In genomic region chr9:133518193-133518592, GRCh38 we compare ENCODE assay signal across 21 cellular contexts. TPM values are rescaled to one million over a fixed set of nuclear protein-coding genes. Genes with fewer than 3 reads are reported as not detected.
"Had no signal": no experiment of that assay in that cellular context is flagged by ENCODE, and none has a peak within 500 bp of the region (broad histone marks: within the 10 kb centered on the region; RNA-seq: fewer than 3 reads in every experiment).

No MANE protein-coding gene starts in this region.

- H3K27me3 ChIP-seq: ovary, right lobe of liver had no signal

- H3K27ac ChIP-seq: esophagus muscularis mucosa, gastroesophageal sphincter, heart right ventricle, ovary, psoas muscle, right lobe of liver, WERI-Rb-1 had no signal

- H3K4me3 ChIP-seq: esophagus muscularis mucosa, gastroesophageal sphincter, heart right ventricle, ovary, psoas muscle, right lobe of liver had no signal

- H3K9me3 ChIP-seq: esophagus muscularis mucosa, gastroesophageal sphincter, heart right ventricle, ovary, psoas muscle, right lobe of liver had no signal

- ATAC-seq: activated naive CD4-positive, alpha-beta T cell treated with anti-CD3 and anti-CD28 coated beads, Interleukin-2, amount 50 U/mL, for 72 hours; gastroesophageal sphincter; heart right ventricle; left ventricle myocardium superior; psoas muscle; right lobe of liver; stimulated activated naive CD8-positive, alpha-beta T cell treated with anti-CD3 and anti-CD28 coated beads, Interleukin-15, amount 100 ng/mL, for 72 hours had no signal

- H3K4me1 ChIP-seq: psoas muscle had no signal

- DNase-seq: activated CD4-positive, alpha-beta T cell treated with anti-CD3 and anti-CD28 coated beads, Interleukin-2, amount 50 U/mL, for 48 hours; activated gamma-delta T cell treated with Interleukin-2 at 50 U/mL for 16 hours; effector CD4-positive, alpha-beta T cell; heart right ventricle; kidney glomerular epithelial cell; right lobe of liver; small intestine; stimulated activated CD4-positive, alpha-beta T cell treated with anti-CD3 and anti-CD28 coated beads, Interleukin-4, amount 100 ng/mL, for 1 hour; stimulated activated naive CD8-positive, alpha-beta T cell treated with anti-CD3 and anti-CD28 coated beads, Interleukin-15, amount 100 ng/mL, for 72 hours; trophoblast cell; WERI-Rb-1 had no signal

- H3K36me3 ChIP-seq: esophagus muscularis mucosa, gastroesophageal sphincter, heart right ventricle, ovary, right lobe of liver, WERI-Rb-1 had no signal

RNA-seq across cellular contexts. Expression of gene MYMK, which starts 6.6 kb away (rescaled TPM):
- total RNA-seq: activated naive CD4-positive, alpha-beta T cell treated with anti-CD3 and anti-CD28 coated beads, Interleukin-2, amount 50 U/mL, for 72 hours; bronchial epithelial cell; cerebellum; esophagus muscularis mucosa; gastroesophageal sphincter; heart right ventricle; left ventricle myocardium superior; ovary; right lobe of liver; temporal lobe had no signal
- polyA plus RNA-seq: heart right ventricle, neural cell, ovary, small intestine had no signal

RNA-seq across cellular contexts. Expression of gene ADAMTSL2, which starts 16.3 kb away (rescaled TPM):
- total RNA-seq: bronchial epithelial cell had no signal
